ENCODE assay signal across 18 cellular contexts in the genomic region with DNA sequence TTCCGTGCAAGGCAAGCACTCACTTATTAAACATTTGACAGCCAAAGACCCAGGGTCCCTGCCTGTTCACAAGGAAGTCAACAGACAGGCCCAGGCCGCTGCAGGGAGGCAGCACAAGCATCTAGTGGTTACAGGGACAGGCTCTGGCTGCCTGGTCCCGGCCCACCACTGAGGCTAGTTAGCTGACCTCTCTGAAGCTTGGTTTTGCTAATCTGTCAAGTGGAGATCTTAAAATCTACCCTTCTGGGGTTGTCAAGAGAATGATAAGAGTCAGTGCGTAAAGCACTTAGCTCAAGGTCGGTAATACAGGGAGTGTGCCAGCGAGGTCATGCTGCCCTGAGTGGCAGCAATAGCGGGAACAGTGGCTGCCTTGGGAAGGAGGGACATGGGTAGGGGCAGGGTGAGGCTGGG.
"Had no signal": no experiment of that assay in that cellular context is flagged by ENCODE, and none has a peak within 500 bp of the region (broad histone marks: within the 10 kb centered on the region; RNA-seq: fewer than 3 reads in every experiment).

No MANE protein-coding gene starts in this region.

- H3K9me3 Mint-ChIP-seq: activated T-helper 1 cell treated with anti-CD3 and anti-CD28 coated beads, Interleukin-12 subunit alpha, Interleukin-12 subunit beta, Interleukin-2, Interleukin-4 antibody, amounts not matched to agents 30 ng/mL and 10 ng/mL and 1 ng/mL, durations not matched to agents 14 hours and 24 hours and 36 hours; effector memory CD8-positive, alpha-beta T cell had no signal

- ATAC-seq: activated CD4-positive, alpha-beta T cell treated with anti-CD3 and anti-CD28 coated beads for 36 hours; effector memory CD8-positive, alpha-beta T cell; left colon; naive thymus-derived CD4-positive, alpha-beta T cell; stimulated activated naive CD8-positive, alpha-beta T cell treated with anti-CD3 and anti-CD28 coated beads, Interleukin-15, Interleukin-2, amounts not matched to agents 100 U/mL and 50 U/mL, for 24 hours had no signal

- H3K27ac Mint-ChIP-seq: activated CD4-positive, alpha-beta memory T cell treated with anti-CD3 and anti-CD28 coated beads for 36 hours; activated CD4-positive, alpha-beta T cell treated with anti-CD3 and anti-CD28 coated beads for 36 hours; activated naive CD8-positive, alpha-beta T cell; activated T-helper 1 cell treated with anti-CD3 and anti-CD28 coated beads, Interleukin-12 subunit alpha, Interleukin-12 subunit beta, Interleukin-2, Interleukin-4 antibody, amounts not matched to agents 30 ng/mL and 10 ng/mL and 1 ng/mL, durations not matched to agents 14 hours and 24 hours and 36 hours; effector memory CD8-positive, alpha-beta T cell; naive thymus-derived CD4-positive, alpha-beta T cell had no signal

- H3K36me3 ChIP-seq: cardiac muscle cell, neutrophil, transverse colon had no signal

- H3K9me3 ChIP-seq: neutrophil, transverse colon had no signal

- H3K36me3 Mint-ChIP-seq: activated naive CD8-positive, alpha-beta T cell had no signal

- DNase-seq: activated CD4-positive, alpha-beta memory T cell treated with anti-CD3 and anti-CD28 coated beads for 36 hours; activated CD4-positive, alpha-beta T cell treated with anti-CD3 and anti-CD28 coated beads for 36 hours; activated T-cell treated with anti-CD3 and anti-CD28 coated beads for 4 hours; amniotic stem cell; effector memory CD8-positive, alpha-beta T cell; hippocampal formation; left colon; naive thymus-derived CD4-positive, alpha-beta T cell; retina; stimulated activated naive CD8-positive, alpha-beta T cell treated with anti-CD3 and anti-CD28 coated beads, Interleukin-15, Interleukin-2, amounts not matched to agents 100 U/mL and 50 U/mL, for 24 hours; SW 1271; T-helper 2 cell; transverse colon had no signal

- H3K27me3 Mint-ChIP-seq: activated CD4-positive, alpha-beta memory T cell treated with anti-CD3 and anti-CD28 coated beads for 36 hours; activated CD4-positive, alpha-beta T cell treated with anti-CD3 and anti-CD28 coated beads for 36 hours; activated naive CD8-positive, alpha-beta T cell; effector memory CD8-positive, alpha-beta T cell; naive thymus-derived CD4-positive, alpha-beta T cell had no signal

- H3K4me3 Mint-ChIP-seq: activated CD4-positive, alpha-beta memory T cell treated with anti-CD3 and anti-CD28 coated beads for 36 hours; activated CD4-positive, alpha-beta T cell treated with anti-CD3 and anti-CD28 coated beads for 36 hours; activated naive CD8-positive, alpha-beta T cell; activated T-helper 1 cell treated with anti-CD3 and anti-CD28 coated beads, Interleukin-12 subunit alpha, Interleukin-12 subunit beta, Interleukin-2, Interleukin-4 antibody, amounts not matched to agents 30 ng/mL and 10 ng/mL and 1 ng/mL, durations not matched to agents 14 hours and 24 hours and 36 hours; effector memory CD8-positive, alpha-beta T cell; naive thymus-derived CD4-positive, alpha-beta T cell had no signal

- H3K4me3 ChIP-seq: cardiac muscle cell, skin epidermis, transverse colon had no signal

- H3K27ac ChIP-seq: cardiac muscle cell, neutrophil, skin epidermis, transverse colon had no signal
